In the genomic region with DNA sequence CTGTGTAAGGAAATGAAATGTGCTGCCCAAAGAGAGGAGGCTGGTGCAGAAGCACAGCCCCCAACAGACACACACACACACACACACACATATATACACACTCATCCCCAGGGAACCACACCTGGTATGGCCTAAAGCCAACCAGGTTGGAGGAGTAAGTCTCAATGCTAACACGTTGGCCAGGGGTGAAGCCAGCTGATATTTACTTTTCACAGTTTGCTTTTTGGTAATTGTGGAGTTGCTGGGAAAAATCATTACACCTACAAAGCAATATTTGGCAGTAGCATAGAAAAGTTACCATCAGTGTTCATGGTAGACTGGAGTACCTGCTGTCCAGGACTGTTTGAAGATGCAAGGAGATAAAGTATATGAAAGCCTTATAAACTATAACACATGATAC, we compare ENCODE assay signal across 28 cellular contexts. TPM values are rescaled to one million over a fixed set of nuclear protein-coding genes. Genes with fewer than 3 reads are reported as not detected.
A peak's percentile ranks its signal among the peaks of the same experiment; 100 is the strongest.
DNase-seq lines count a peak whose midpoint lies in the region; FAIRE-seq and TF ChIP-seq lines count a peak whose summit lies in the region.
"Had no signal": no experiment of that assay in that cellular context is flagged by ENCODE, and none has a peak within 500 bp of the region (broad histone marks: within the 10 kb centered on the region; RNA-seq: fewer than 3 reads in every experiment).

No MANE protein-coding gene starts in this region.

- intact Hi-C loops in MCF 10A (cut with micrococcal nuclease) (no loop called here), mammary epithelial cell (cut with micrococcal nuclease) (no loop called here), endothelial cell of umbilical vein (cut with micrococcal nuclease) (no loop called here), prostate gland (cut with DNase I) (no loop called here)

- H3K9me3 ChIP-seq in mammary epithelial cell (replicated peaks; ENCODE audit: insufficient read depth, low read length): no peaks in the 10 kb centered on the region
- no peaks in the 10 kb centered on the region for H3K9me3 ChIP-seq in endothelial cell of umbilical vein (replicated peaks; ENCODE audit: control insufficient read depth, insufficient read depth, low read length)
- no peaks in the 10 kb centered on the region for H3K9me3 ChIP-seq in prostate gland
- H3K9me3 ChIP-seq: colonic mucosa had no signal

- peaks cover 19% of the 10 kb centered on the region for H3K36me3 Mint-ChIP-seq in MCF 10A (ENCODE audit: insufficient read depth, unreplicated experiment)
- H3K36me3 Mint-ChIP-seq: activated CD8-positive, alpha-beta memory T cell treated with anti-CD3 and anti-CD28 coated beads, Interleukin-2, amount 10 ng/mL, durations not matched to agents 7 days and 5 days; CD8-positive, alpha-beta memory T cell had no signal

- BruUV-seq in MCF 10A (replicated peaks; lab: Mats Ljungman, UMichigan) (no TSS peak), mammary epithelial cell (replicated peaks; lab: Mats Ljungman, UMichigan) (no TSS peak), endothelial cell of umbilical vein (replicated peaks; lab: Mats Ljungman, UMichigan) (no TSS peak)

- H4K20me1 ChIP-seq in mammary epithelial cell (ENCODE audit: insufficient read depth, low read length) (no peaks in the 10 kb centered on the region), endothelial cell of umbilical vein (replicated peaks; ENCODE audit: control insufficient read depth, extremely low read depth, insufficient read depth, low read length) (no peaks in the 10 kb centered on the region)

- no peak overlapping the region for H3K4me3 ChIP-seq in mammary epithelial cell (replicated peaks in 1 of 3; ENCODE audit: insufficient read depth in 1 of 3, low read depth in 2 of 3, low read length in 3 of 3)
- H3K4me3 ChIP-seq in endothelial cell of umbilical vein (replicated peaks in 1 of 3; ENCODE audit: insufficient read depth in 1 of 3, low read depth in 1 of 3, low read length in 3 of 3): no peak overlapping the region
- H3K4me3 ChIP-seq in prostate gland: no peak overlapping the region
- H3K4me3 ChIP-seq: colonic mucosa, SK-N-MC, skin epidermis had no signal

- in situ Hi-C loops in mammary epithelial cell (cut with MboI; ENCODE audit: low sequenced_read_pairs in 2 of 2): no loop called here

- H3K27ac ChIP-seq in mammary epithelial cell (ENCODE audit: insufficient read depth, low read depth, low read length) (no peak overlapping the region), endothelial cell of umbilical vein (ENCODE audit: insufficient read depth, low read depth, low read length) (no peak overlapping the region), prostate gland (peak overlapping the region in 1 of 2 donors; percentile 85)
- H3K27ac ChIP-seq: colonic mucosa, KMS-11, SK-N-MC had no signal

- H3K4me3 Mint-ChIP-seq in MCF 10A (ENCODE audit: unreplicated experiment): no peak overlapping the region
- H3K4me3 Mint-ChIP-seq: activated CD4-positive, alpha-beta T cell treated with anti-CD3 and anti-CD28 coated beads, Interleukin-2, amount 10 ng/mL, durations not matched to agents 7 days and 5 days; activated CD8-positive, alpha-beta memory T cell treated with anti-CD3 and anti-CD28 coated beads, Interleukin-2, amount 10 ng/mL, durations not matched to agents 7 days and 5 days; activated naive CD4-positive, alpha-beta T cell treated with anti-CD3 and anti-CD28 coated beads for 36 hours; activated T-cell treated with anti-CD3 and anti-CD28 coated beads, Interleukin-2, amount 50 U/mL, for 72 hours; CD8-positive, alpha-beta memory T cell; endodermal cell had no signal

- peak; percentile 31 for DNase-seq in MCF 10A (ENCODE audit: unreplicated experiment)
- DNase-seq in mammary epithelial cell: no peak
- peak; percentile 79 for DNase-seq in NCI-H345 (lab: John Stamatoyannopoulos, UW)
- DNase-seq in endothelial cell of umbilical vein (ENCODE audit: low read depth, low spot score): no peak
- DNase-seq in prostate gland (ENCODE audit: low spot score): peak; percentile 33
- no peak for DNase-seq in GM10266 (ENCODE audit: extremely low spot score)
- no peak for DNase-seq in anterior cingulate cortex (lab: John Stamatoyannopoulos, UW)
- DNase-seq in NCI-H1436 treated with DMSO at 0.1 percent for 48 hours (lab: John Stamatoyannopoulos, UW): no peak
- DNase-seq: activated CD4-positive, alpha-beta T cell treated with anti-CD3 and anti-CD28 coated beads, Interleukin-2, amount 10 ng/mL, durations not matched to agents 7 days and 5 days; activated CD8-positive, alpha-beta memory T cell treated with anti-CD3 and anti-CD28 coated beads, Interleukin-2, amount 10 ng/mL, durations not matched to agents 7 days and 5 days; activated naive CD4-positive, alpha-beta T cell treated with anti-CD3 and anti-CD28 coated beads for 36 hours; activated T-cell treated with anti-CD3 and anti-CD28 coated beads, Interleukin-2, amount 50 U/mL, for 72 hours; AML-193; CD8-positive, alpha-beta memory T cell; colonic mucosa; endodermal cell; MV-4-11; NCI-H526; occipital lobe; stimulated activated CD4-positive, alpha-beta T cell treated with anti-CD3 and anti-CD28 coated beads, Interleukin-1b, Interleukin-23, amount 100 ng/mL, for 48 hours had no signal

- H3K36me3 ChIP-seq in mammary epithelial cell (ENCODE audit: insufficient read depth, low read length): peaks cover 2% of the 10 kb centered on the region
- peaks cover 19 to 44% of the 10 kb centered on the region in 2 experiments for H3K36me3 ChIP-seq in endothelial cell of umbilical vein (ENCODE audit: control insufficient read depth in 2 of 2, extremely low read depth in 1 of 2, insufficient read depth in 2 of 2, low read length in 2 of 2)
- no peaks in the 10 kb centered on the region for H3K36me3 ChIP-seq in prostate gland
- H3K36me3 ChIP-seq: colonic mucosa had no signal

- no peak for TF ChIP-seq POLR2A in endothelial cell of umbilical vein (IDR thresholded peaks at IDR 0.05; ENCODE audit: low read depth, low read length)
- TF ChIP-seq POLR2A in prostate gland (IDR thresholded peaks at IDR 0.05): no peak

- CTCF ChIA-PET in MCF 10A (lab: Yijun Ruan, JAX): interaction anchor here (0.7 to 2.3 kb wide), 3 partner anchors 138 to 273 kb away, joined by 3 to 9 read pairs (median 6); no protein-coding TSS in a partner anchor
- CTCF ChIA-PET in mammary epithelial cell (lab: Charles Lee; ENCODE audit: low non-redundant PET): no interaction called here
- CTCF ChIA-PET in endothelial cell of umbilical vein (lab: Charles Lee): no interaction called here

- FAIRE-seq in endothelial cell of umbilical vein (lab: Jason Lieb, UNC): peak; percentile 18
- FAIRE-seq: A204.1, bronchial epithelial cell, GM12892, H1, keratinocyte had no signal

- peaks cover 7% of the 10 kb centered on the region for H3K4me1 ChIP-seq in mammary epithelial cell (ENCODE audit: insufficient read depth, low read length)
- no peaks in the 10 kb centered on the region for H3K4me1 ChIP-seq in endothelial cell of umbilical vein (ENCODE audit: control insufficient read depth, extremely low read depth, insufficient read depth, low read length)
- peaks cover 13% of the 10 kb centered on the region for H3K4me1 ChIP-seq in prostate gland (replicated peaks)
- H3K4me1 ChIP-seq: colonic mucosa had no signal

- peaks cover 14% of the 10 kb centered on the region for H3K4me1 Mint-ChIP-seq in MCF 10A (ENCODE audit: insufficient read depth, unreplicated experiment)

- no peaks in the 10 kb centered on the region for H3K79me2 ChIP-seq in mammary epithelial cell (ENCODE audit: insufficient read depth, low read length)
- H3K79me2 ChIP-seq in endothelial cell of umbilical vein (ENCODE audit: control insufficient read depth, insufficient read depth, low read length): no peaks in the 10 kb centered on the region

- TF ChIP-seq CTCF in MCF 10A (IDR thresholded peaks at IDR 0.05; ENCODE audit: unreplicated experiment) (no peak), mammary epithelial cell (conservative IDR thresholded peaks at IDR 0.05 in 1 of 2, IDR thresholded peaks at IDR 0.05 in 1 of 2; ENCODE audit: extremely low read depth in 1 of 2, insufficient read depth in 1 of 2, low read depth in 1 of 2, low read length in 2 of 2) (no peak), endothelial cell of umbilical vein (IDR thresholded peaks at IDR 0.05; ENCODE audit: extremely low read depth in 1 of 2, insufficient read depth in 1 of 2, low read depth in 1 of 2, low read length in 2 of 2) (no peak), prostate gland (IDR thresholded peaks at IDR 0.05) (no peak), GM10266 (IDR thresholded peaks at IDR 0.05; ENCODE audit: control insufficient read depth, insufficient read depth, low read depth, missing control alignments) (no peak)

- 0% methylated on average over 1 of the region's 1 CpG for WGBS in mammary epithelial cell (ENCODE audit: low coverage, missing lambda C conversion rate)
- 47% methylated on average over 1 of the region's 1 CpG for WGBS in prostate gland

- no peak overlapping the region for H3K4me2 ChIP-seq in mammary epithelial cell (ENCODE audit: insufficient read depth, low read depth, low read length)
- no peak overlapping the region for H3K4me2 ChIP-seq in endothelial cell of umbilical vein (ENCODE audit: insufficient read depth, low read length)
- H3K4me2 ChIP-seq: KMS-11 had no signal

- no peaks in the 10 kb centered on the region for H3K9me1 ChIP-seq in endothelial cell of umbilical vein (replicated peaks; ENCODE audit: control insufficient read depth, extremely low read depth, insufficient read depth, low read length)

- H3K27me3 ChIP-seq in mammary epithelial cell (ENCODE audit: insufficient read depth, low read length) (no peaks in the 10 kb centered on the region), endothelial cell of umbilical vein (ENCODE audit: control insufficient read depth in 2 of 2, insufficient read depth in 2 of 2, low read length in 2 of 2) (no peaks in the 10 kb centered on the region), prostate gland (replicated peaks; ENCODE audit: insufficient read depth) (no peaks in the 10 kb centered on the region)
- H3K27me3 ChIP-seq: colonic mucosa had no signal

- H2AFZ ChIP-seq in mammary epithelial cell (ENCODE audit: low read depth, low read length) (no peak overlapping the region), endothelial cell of umbilical vein (ENCODE audit: low read depth, low read length) (no peak overlapping the region)

- H3K27ac Mint-ChIP-seq in MCF 10A (ENCODE audit: low read depth, unreplicated experiment): no peak overlapping the region
- H3K27ac Mint-ChIP-seq: activated CD4-positive, alpha-beta T cell treated with anti-CD3 and anti-CD28 coated beads, Interleukin-2, amount 10 ng/mL, durations not matched to agents 7 days and 5 days; activated CD8-positive, alpha-beta memory T cell treated with anti-CD3 and anti-CD28 coated beads, Interleukin-2, amount 10 ng/mL, durations not matched to agents 7 days and 5 days; activated naive CD4-positive, alpha-beta T cell treated with anti-CD3 and anti-CD28 coated beads for 36 hours; activated T-cell treated with anti-CD3 and anti-CD28 coated beads, Interleukin-2, amount 50 U/mL, for 72 hours; CD8-positive, alpha-beta memory T cell; endodermal cell had no signal

- H3K9me3 Mint-ChIP-seq in MCF 10A (ENCODE audit: unreplicated experiment): no peaks in the 10 kb centered on the region
- H3K9me3 Mint-ChIP-seq: activated CD4-positive, alpha-beta T cell treated with anti-CD3 and anti-CD28 coated beads, Interleukin-2, amount 10 ng/mL, durations not matched to agents 7 days and 5 days; activated naive CD4-positive, alpha-beta T cell treated with anti-CD3 and anti-CD28 coated beads for 36 hours; activated T-cell treated with anti-CD3 and anti-CD28 coated beads, Interleukin-2, amount 50 U/mL, for 72 hours; CD8-positive, alpha-beta memory T cell; endodermal cell had no signal

- dilution Hi-C loops in mammary epithelial cell (cut with HindIII; ENCODE audit: low sequenced_read_pairs): no loop called here
- dilution Hi-C loops in endothelial cell of umbilical vein (cut with MboI; ENCODE audit: extremely low pct_ligation_motif_present, low sequenced_read_pairs): no loop called here

- POLR2A ChIA-PET in MCF 10A (lab: Yijun Ruan, JAX): interaction anchor here (1.5 to 13.0 kb wide), 5 partner anchors 6 to 230 kb away, joined by 4 to 354 read pairs (median 30); no protein-coding TSS in a partner anchor
- POLR2A ChIA-PET in endothelial cell of umbilical vein (lab: Charles Lee): no interaction called here

- H3K27me3 Mint-ChIP-seq in MCF 10A (ENCODE audit: insufficient read depth, unreplicated experiment): no peaks in the 10 kb centered on the region
- H3K27me3 Mint-ChIP-seq: activated CD4-positive, alpha-beta T cell treated with anti-CD3 and anti-CD28 coated beads, Interleukin-2, amount 10 ng/mL, durations not matched to agents 7 days and 5 days had no signal

- H3K9ac ChIP-seq in mammary epithelial cell (ENCODE audit: insufficient read depth, low read length) (no peak overlapping the region), endothelial cell of umbilical vein (replicated peaks; ENCODE audit: extremely low read depth, insufficient read depth, low read length) (no peak overlapping the region)
- H3K9ac ChIP-seq: KMS-11 had no signal

RNA-seq across cellular contexts. Expression of a gene that starts 50.3 kb away (rescaled TPM):
- total RNA-seq in MCF 10A (2022) (109 and 126 TPM in 2 replicates), mammary epithelial cell (100 to 1,000 TPM in 1 of 2 donors, 10 to 100 TPM in 1; 44.3 to 105 TPM), endothelial cell of umbilical vein (73.4 and 77.3 TPM in 2 replicates), prostate gland (10 to 100 TPM; 33.9 to 48.5 TPM)
- polyA plus RNA-seq in mammary epithelial cell (102 TPM), endothelial cell of umbilical vein (41.8 and 48.6 TPM in 2 replicates)
- polyA minus RNA-seq in mammary epithelial cell (49.6 TPM), endothelial cell of umbilical vein (26.9 and 38.6 TPM in 2 replicates)
- 60.3 and 60.5 TPM in 2 replicates for polyA plus RNA-seq in endothelial cell of umbilical vein (2011; cell fraction: cytosol; rRNA removed)
- 24.9 and 32.6 TPM in 2 replicates for polyA plus RNA-seq in endothelial cell of umbilical vein (2011; cell fraction: nucleus; rRNA removed)
- 78.1 and 122 TPM in 2 replicates for polyA plus RNA-seq in endothelial cell of umbilical vein (2012)
- 16.4 TPM for polyA minus RNA-seq in endothelial cell of umbilical vein (2011; cell fraction: cytosol; rRNA and poly(A)+ RNA removed)
- polyA minus RNA-seq in endothelial cell of umbilical vein (2011; cell fraction: nucleus; rRNA and poly(A)+ RNA removed): 24.4 and 25.2 TPM in 2 replicates

Comparison
In these comparisons a context has a peak if more than half of its experiments do, and no peak if none do; other contexts are left out.
1. DNase-seq: peak in MCF 10A (single experiment), NCI-H345 (single experiment) and prostate gland (single experiment); none in mammary epithelial cell (single experiment), endothelial cell of umbilical vein (single experiment), GM10266 (single experiment), anterior cingulate cortex (0 of 58) and NCI-H1436 treated with DMSO at 0.1 percent for 48 hours (single experiment).